ENCODE assay signal across 1 cellular context in the genomic region with DNA sequence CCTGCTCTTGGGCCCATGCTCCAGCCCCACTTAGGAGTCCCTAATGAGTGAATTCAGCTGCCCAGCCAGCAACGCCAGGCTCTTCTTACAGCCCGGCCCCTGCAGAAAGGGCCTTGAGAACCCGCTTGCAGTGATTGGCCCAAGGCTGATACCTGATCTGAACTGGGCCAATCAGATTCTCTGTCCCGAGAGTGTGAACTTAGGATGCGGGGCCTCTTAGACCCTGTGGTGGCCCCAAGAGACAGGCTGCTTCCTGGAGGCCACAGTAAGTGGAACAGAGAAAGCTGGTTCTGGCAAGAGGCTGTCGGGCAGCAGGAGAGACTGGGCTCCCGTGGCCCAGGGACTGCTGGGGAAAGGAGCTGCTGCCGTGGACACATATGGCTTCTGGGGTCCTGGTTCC.
TF ChIP-seq lines count a peak whose summit lies in the region.

No MANE protein-coding gene starts in this region.

TF ChIP-seq in GM23338, 12 proteins besides CTCF, POLR2A, EP300 and RAD21 (continued from another document):
- TF ChIP-seq, protein P1, sequence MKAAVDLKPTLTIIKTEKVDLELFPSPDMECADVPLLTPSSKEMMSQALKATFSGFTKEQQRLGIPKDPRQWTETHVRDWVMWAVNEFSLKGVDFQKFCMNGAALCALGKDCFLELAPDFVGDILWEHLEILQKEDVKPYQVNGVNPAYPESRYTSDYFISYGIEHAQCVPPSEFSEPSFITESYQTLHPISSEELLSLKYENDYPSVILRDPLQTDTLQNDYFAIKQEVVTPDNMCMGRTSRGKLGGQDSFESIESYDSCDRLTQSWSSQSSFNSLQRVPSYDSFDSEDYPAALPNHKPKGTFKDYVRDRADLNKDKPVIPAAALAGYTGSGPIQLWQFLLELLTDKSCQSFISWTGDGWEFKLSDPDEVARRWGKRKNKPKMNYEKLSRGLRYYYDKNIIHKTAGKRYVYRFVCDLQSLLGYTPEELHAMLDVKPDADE (IDR thresholded peaks at IDR 0.05): no peak
- TF ChIP-seq JUNB (IDR thresholded peaks at IDR 0.05; ENCODE audit: unreplicated experiment): no peak
